17 cellular contexts compared by ENCODE assay signal in genomic region chr4:1640110-1640509, GRCh38. TPM values are rescaled to one million over a fixed set of nuclear protein-coding genes. Genes with fewer than 3 reads are reported as not detected.
DNase-seq lines count a peak whose midpoint lies in the region; FAIRE-seq and TF ChIP-seq lines count a peak whose summit lies in the region.
"Had no signal": no experiment of that assay in that cellular context is flagged by ENCODE, and none has a peak within 500 bp of the region (broad histone marks: within the 10 kb centered on the region; RNA-seq: fewer than 3 reads in every experiment).

No MANE protein-coding gene starts in this region.

- FAIRE-seq in kidney (lab: Jason Lieb, UNC): no peak
- FAIRE-seq: GM12892, GM18507 had no signal

- peaks cover 26 to 36% (median 34%) of the 10 kb centered on the region in 11 experiments for H3K27me3 ChIP-seq in BLaER1 treated with 17β-estradiol and CSF1 and Interleukin-3, amounts not matched to agents 10 nM and 100 nM
- H3K27me3 ChIP-seq: BE2C had no signal

- no peaks in the 10 kb centered on the region for H3K36me3 ChIP-seq in BLaER1 treated with 17β-estradiol and CSF1 and Interleukin-3, amounts not matched to agents 10 nM and 100 nM
- H3K36me3 ChIP-seq in SK-N-MC (ENCODE audit: insufficient read depth, low read length) (no peaks in the 10 kb centered on the region), kidney (ENCODE audit: control insufficient read depth in 1 of 2, insufficient read depth in 2 of 2, low read length in 2 of 2) (no peaks in the 10 kb centered on the region)
- H3K36me3 ChIP-seq: BE2C, HAP-1 had no signal

- no peak overlapping the region for H3K27ac ChIP-seq in BLaER1 treated with 17β-estradiol and CSF1 and Interleukin-3, amounts not matched to agents 10 nM and 100 nM
- H3K27ac ChIP-seq in SK-N-MC (peak overlapping the region; percentile 85), kidney (ENCODE audit: low read depth in 2 of 2, low read length in 2 of 2) (no peak overlapping the region)

- H4K20me1 ChIP-seq in BLaER1 treated with 17β-estradiol and CSF1 and Interleukin-3, amounts not matched to agents 10 nM and 100 nM: peaks cover 0 to 41% (median 13%) of the 10 kb centered on the region in 11 experiments; a peak in 11 of 22 replicates

- no peak overlapping the region for H3K9ac ChIP-seq in BLaER1 treated with 17β-estradiol and CSF1 and Interleukin-3, amounts not matched to agents 10 nM and 100 nM
- H3K9ac ChIP-seq in SK-N-MC (ENCODE audit: insufficient read length) (no peak overlapping the region), kidney (ENCODE audit: low read length in 2 of 2) (no peak overlapping the region)

- peak overlapping the region in 8 of 11 experiments; percentile 47 to 84 (median 72); a peak in 17 of 22 replicates for H3K4me2 ChIP-seq in BLaER1 treated with 17β-estradiol and CSF1 and Interleukin-3, amounts not matched to agents 10 nM and 100 nM
- H3K4me2 ChIP-seq: GM23338 had no signal

- TF ChIP-seq CTCF in kidney (IDR thresholded peaks at IDR 0.05; ENCODE audit: borderline replicate concordance, extremely low read depth, insufficient read depth): no peak

- H3K9me3 ChIP-seq in BLaER1 treated with 17β-estradiol and CSF1 and Interleukin-3, amounts not matched to agents 10 nM and 100 nM (replicated peaks in 1 of 11): 0 out of 22 replicates have a peak, but pooled peaks cover 0 to under 1% (median 0%) of the 10 kb centered on the region in 11 experiments
- no peaks in the 10 kb centered on the region; the same call in 1 of the 2 replicates for H3K9me3 ChIP-seq in SK-N-MC (ENCODE audit: low read depth, low read length)
- H3K9me3 ChIP-seq in kidney (ENCODE audit: control insufficient read depth in 1 of 2, low read length in 2 of 2): no peaks in the 10 kb centered on the region
- H3K9me3 ChIP-seq: BE2C, HAP-1 had no signal

- intact Hi-C loops in kidney (cut with DNase I): no loop called here

- DNase-seq in SK-N-MC (ENCODE audit: low read depth, low spot score): no peak
- DNase-seq in kidney: peak; percentile 78
- DNase-seq in retina: peak; percentile 59
- DNase-seq in GOT3 (lab: John Stamatoyannopoulos, UW): no peak
- no peak for DNase-seq in islet precursor cell
- no peak for DNase-seq in NCI-H2171 treated with DMSO at 0.1 percent for 48 hours (lab: John Stamatoyannopoulos, UW)
- DNase-seq in OCI-M1 (lab: John Stamatoyannopoulos, UW): no peak
- DNase-seq: BE2C; CD4-positive, alpha-beta memory T cell; DMS153; DMS79; GDM1 had no signal

- peaks cover 0 to 69% (median 55%) of the 10 kb centered on the region in 10 experiments; a peak in 18 of 20 replicates for H3K4me1 ChIP-seq in BLaER1 treated with 17β-estradiol and CSF1 and Interleukin-3, amounts not matched to agents 10 nM and 100 nM
- peaks cover 0 to 7% of the 10 kb centered on the region in 2 donors for H3K4me1 ChIP-seq in kidney (ENCODE audit: control insufficient read depth in 1 of 2, insufficient read depth in 1 of 2, low read depth in 1 of 2, low read length in 2 of 2)
- H3K4me1 ChIP-seq: BE2C, HAP-1 had no signal

- no peak overlapping the region for H3K4me3 ChIP-seq in BLaER1 treated with 17β-estradiol and CSF1 and Interleukin-3, amounts not matched to agents 10 nM and 100 nM
- H3K4me3 ChIP-seq in SK-N-MC (peak overlapping the region; percentile 55), kidney (ENCODE audit: low read length in 2 of 2) (no peak overlapping the region)
- H3K4me3 ChIP-seq: GM23338, HAP-1 had no signal

RNA-seq across cellular contexts. Expression of gene FAM53A, which starts 44.0 kb away (rescaled TPM):
- total RNA-seq in kidney: 2.9 TPM
- polyA plus RNA-seq in kidney (ENCODE audit: insufficient read depth, low read depth, low replicate concordance): 1.2 TPM

Comparison
In these comparisons a context has a peak if more than half of its experiments do, and no peak if none do; other contexts are left out.
1. DNase-seq: peak in kidney (single experiment) and retina (single experiment); none in SK-N-MC (single experiment), GOT3 (single experiment), islet precursor cell (single experiment), NCI-H2171 treated with DMSO at 0.1 percent for 48 hours (single experiment) and OCI-M1 (single experiment).